Comparison of ENCODE assay signal across 29 cellular contexts in genomic region chr4:57344296-57344695, GRCh38.
"Had no signal": no experiment of that assay in that cellular context is flagged by ENCODE, and none has a peak within 500 bp of the region (broad histone marks: within the 10 kb centered on the region; RNA-seq: fewer than 3 reads in every experiment).

No MANE protein-coding gene starts in this region.

- H3K27ac ChIP-seq: colonic mucosa, epithelial cell of prostate, gastrocnemius medialis, hepatocyte, left lung, neural progenitor cell, parathyroid adenoma, sigmoid colon, thoracic aorta, transverse colon, upper lobe of right lung, uterus had no signal

- H3K79me2 ChIP-seq: hepatocyte, parathyroid adenoma had no signal

- ATAC-seq: esophagus mucosa; gastrocnemius medialis; left cardiac atrium; left lung; naive thymus-derived CD4-positive, alpha-beta T cell; right cardiac atrium; stimulated activated naive B cell treated with anti-CD40 and anti-IgM and Interleukin-4, amounts not matched to agents 10 μg/mL and 1 μg/mL and 100 μg/mL, for 72 hours; upper lobe of right lung had no signal

- H3K4me3 ChIP-seq: colonic mucosa, gastrocnemius medialis, hepatocyte, left lung, neural progenitor cell, sigmoid colon, thoracic aorta, transverse colon, upper lobe of right lung, uterus had no signal

- H3K4me1 ChIP-seq: colonic mucosa, gastrocnemius medialis, left lung, neural progenitor cell, parathyroid adenoma, sigmoid colon, transverse colon, upper lobe of right lung, uterus had no signal

- H3K4me2 ChIP-seq: hepatocyte, neural progenitor cell had no signal

- H3K27ac Mint-ChIP-seq: dendritic cell treated with granulocyte-macrophage colony-stimulating factor and Interleukin-4, amounts not matched to agents 40 ng/mL and 50 ng/mL, for 4 days; endodermal cell; naive thymus-derived CD4-positive, alpha-beta T cell; neural progenitor cell; progenitor cell of endocrine pancreas; stimulated activated naive B cell treated with anti-CD40 and anti-IgM and Interleukin-4, amounts not matched to agents 10 μg/mL and 1 μg/mL and 100 μg/mL, for 72 hours; stimulated activated naive CD8-positive, alpha-beta T cell treated with anti-CD3 and anti-CD28 coated beads, Interleukin-15, Interleukin-2, amounts not matched to agents 100 ng/mL and 50 ng/mL, for 24 hours had no signal

- H3K9me3 ChIP-seq: colonic mucosa, gastrocnemius medialis, left lung, sigmoid colon, thoracic aorta, transverse colon, upper lobe of right lung, uterus had no signal

- H3K4me3 Mint-ChIP-seq: dendritic cell treated with granulocyte-macrophage colony-stimulating factor and Interleukin-4, amounts not matched to agents 40 ng/mL and 50 ng/mL, for 4 days; endodermal cell; naive thymus-derived CD4-positive, alpha-beta T cell; nephron; neural progenitor cell; stimulated activated naive B cell treated with anti-CD40 and anti-IgM and Interleukin-4, amounts not matched to agents 10 μg/mL and 1 μg/mL and 100 μg/mL, for 72 hours; stimulated activated naive CD8-positive, alpha-beta T cell treated with anti-CD3 and anti-CD28 coated beads, Interleukin-15, Interleukin-2, amounts not matched to agents 100 ng/mL and 50 ng/mL, for 24 hours had no signal

- H3K36me3 Mint-ChIP-seq: naive thymus-derived CD4-positive, alpha-beta T cell; neural progenitor cell; stimulated activated naive B cell treated with anti-CD40 and anti-IgM and Interleukin-4, amounts not matched to agents 10 μg/mL and 1 μg/mL and 100 μg/mL, for 72 hours had no signal

- H3K4me1 Mint-ChIP-seq: endodermal cell; naive thymus-derived CD4-positive, alpha-beta T cell; nephron; stimulated activated naive B cell treated with anti-CD40 and anti-IgM and Interleukin-4, amounts not matched to agents 10 μg/mL and 1 μg/mL and 100 μg/mL, for 72 hours had no signal

- H3K36me3 ChIP-seq: colonic mucosa, gastrocnemius medialis, left lung, neural progenitor cell, sigmoid colon, thoracic aorta, transverse colon, upper lobe of right lung, uterus had no signal

- H3K9me3 Mint-ChIP-seq: dendritic cell treated with granulocyte-macrophage colony-stimulating factor and Interleukin-4, amounts not matched to agents 40 ng/mL and 50 ng/mL, for 4 days; endodermal cell; nephron; neural progenitor cell; stimulated activated naive CD8-positive, alpha-beta T cell treated with anti-CD3 and anti-CD28 coated beads, Interleukin-15, Interleukin-2, amounts not matched to agents 100 ng/mL and 50 ng/mL, for 24 hours had no signal

- DNase-seq: colonic mucosa; effector CD8-positive, alpha-beta T cell; endodermal cell; foreskin fibroblast; gastrocnemius medialis; head of caudate nucleus; left cardiac atrium; left lung; mesendoderm; midbrain; naive thymus-derived CD4-positive, alpha-beta T cell; right cardiac atrium; sigmoid colon; stimulated activated CD4-positive, alpha-beta T cell treated with anti-CD3 and anti-CD28 coated beads, Interleukin-15, amount 100 ng/mL, for 24 hours; stimulated activated CD4-positive, alpha-beta T cell treated with anti-CD3 and anti-CD28 coated beads, Interleukin-2, amount 100 ng/mL, for 48 hours; stimulated activated naive B cell treated with anti-CD40 and anti-IgM and Interleukin-4, amounts not matched to agents 10 μg/mL and 1 μg/mL and 100 μg/mL, for 72 hours; transverse colon; upper lobe of right lung; uterus had no signal

- H3K27me3 Mint-ChIP-seq: dendritic cell treated with granulocyte-macrophage colony-stimulating factor and Interleukin-4, amounts not matched to agents 40 ng/mL and 50 ng/mL, for 4 days; stimulated activated naive B cell treated with anti-CD40 and anti-IgM and Interleukin-4, amounts not matched to agents 10 μg/mL and 1 μg/mL and 100 μg/mL, for 72 hours; stimulated activated naive CD8-positive, alpha-beta T cell treated with anti-CD3 and anti-CD28 coated beads, Interleukin-15, Interleukin-2, amounts not matched to agents 100 ng/mL and 50 ng/mL, for 24 hours had no signal

- H3K27me3 ChIP-seq: colonic mucosa, gastrocnemius medialis, hepatocyte, left lung, neural progenitor cell, sigmoid colon, transverse colon, upper lobe of right lung, uterus had no signal

- H2AFZ ChIP-seq: hepatocyte, neural progenitor cell, parathyroid adenoma had no signal
